In genomic region chr10:114847517-114847916, GRCh38 we compare ENCODE assay signal across 6 cellular contexts. TPM values are rescaled to one million over a fixed set of nuclear protein-coding genes. Genes with fewer than 3 reads are reported as not detected.
DNase-seq lines count a peak whose midpoint lies in the region; ATAC-seq, FAIRE-seq and TF ChIP-seq lines count a peak whose summit lies in the region.
"Not testable (repeated sequence)": the region's sequence is repeated elsewhere in the genome, so short reads cannot be mapped to it uniquely, and the experiment has no call there.

No MANE protein-coding gene starts in this region.

- H3K4me1 Mint-ChIP-seq in astrocyte (ENCODE audit: low read depth, unreplicated experiment); chondrocyte (ENCODE audit: low read depth); osteocyte (ENCODE audit: unreplicated experiment): not testable (repeated sequence)

- BruUV-seq in Panc1 (replicated peaks; lab: Mats Ljungman, UMichigan): not testable (repeated sequence)

- DNase-seq in Panc1 (ENCODE audit: low read depth, low spot score); astrocyte (ENCODE audit: low read depth); chondrocyte (ENCODE audit: low spot score); left lobe of liver (ENCODE audit: low spot score); mesenchymal stem cell; osteocyte (ENCODE audit: extremely low spot score, unreplicated experiment): not testable (repeated sequence)

- H3K4me3 Mint-ChIP-seq in astrocyte (ENCODE audit: unreplicated experiment); chondrocyte (ENCODE audit: unreplicated experiment); osteocyte (ENCODE audit: unreplicated experiment): not testable (repeated sequence)

- not testable (repeated sequence) for H4K91ac ChIP-seq in mesenchymal stem cell (ENCODE audit: low read length)

- not testable (repeated sequence) for H4K20me1 ChIP-seq in astrocyte (ENCODE audit: insufficient read depth, low read length)

- not testable (repeated sequence) for H2BK12ac ChIP-seq in mesenchymal stem cell (ENCODE audit: low read length in 2 of 2)

- H2AK5ac ChIP-seq in mesenchymal stem cell (ENCODE audit: low read length, severe bottlenecking): not testable (repeated sequence)

- FAIRE-seq in astrocyte (lab: Jason Lieb, UNC): not testable (repeated sequence)

- not testable (repeated sequence) for H3K9me3 Mint-ChIP-seq in astrocyte (ENCODE audit: unreplicated experiment); chondrocyte (ENCODE audit: low read depth); osteocyte (ENCODE audit: unreplicated experiment)

- not testable (repeated sequence) for H3K4me1 ChIP-seq in Panc1 (ENCODE audit: control insufficient read depth, insufficient read depth, low read length); astrocyte (ENCODE audit: insufficient read depth, low read length); mesenchymal stem cell (ENCODE audit: control insufficient read depth, insufficient read depth, low read depth, low read length)

- not testable (repeated sequence) for H2AFZ ChIP-seq in astrocyte (ENCODE audit: low read depth, low read length); mesenchymal stem cell (ENCODE audit: low read depth, low read length)

- H3K36me3 Mint-ChIP-seq in astrocyte (ENCODE audit: low read depth, unreplicated experiment): peaks cover 32% of the 10 kb centered on the region
- H3K36me3 Mint-ChIP-seq in chondrocyte (ENCODE audit: low read depth): peaks cover 51% of the 10 kb centered on the region
- H3K36me3 Mint-ChIP-seq in osteocyte (ENCODE audit: unreplicated experiment): peaks cover 76% of the 10 kb centered on the region

- in situ Hi-C loops in Panc1 (cut with HindIII; ENCODE audit: low pct_unique_long_range_greater_than_20kb, low sequenced_read_pairs): not testable (repeated sequence)

- H3K27me3 Mint-ChIP-seq in astrocyte (ENCODE audit: low read depth, unreplicated experiment); chondrocyte (ENCODE audit: low read depth); osteocyte (ENCODE audit: unreplicated experiment): not testable (repeated sequence)

- H3K4ac ChIP-seq in mesenchymal stem cell (ENCODE audit: low read depth in 1 of 2, low read length in 2 of 2): not testable (repeated sequence)

- over 99% methylated on average over 8 of the region's 10 CpGs for WGBS in mesenchymal stem cell

- not testable (repeated sequence) for H2BK5ac ChIP-seq in mesenchymal stem cell (ENCODE audit: low read depth, low read length, poor library complexity, severe bottlenecking)

- ATAC-seq in Panc1: 0 out of 2 replicates have a peak, but pooled peaks have one; percentile 30
- peak; percentile 76 for ATAC-seq in left lobe of liver

- peaks cover 44% of the 10 kb centered on the region for H3K36me3 ChIP-seq in Panc1 (ENCODE audit: control insufficient read depth, insufficient read depth, low read length)
- peaks cover 75% of the 10 kb centered on the region for H3K36me3 ChIP-seq in astrocyte (ENCODE audit: insufficient read depth, low read length)
- H3K36me3 ChIP-seq in mesenchymal stem cell (ENCODE audit: control insufficient read depth in 1 of 2, insufficient read depth in 2 of 2, low read depth in 1 of 2, low read length in 2 of 2): peaks cover 33 to 96% of the 10 kb centered on the region in 2 experiments

- POLR2A ChIA-PET in Panc1 (lab: Charles Lee): not testable (repeated sequence)

- H3K79me2 ChIP-seq in astrocyte (ENCODE audit: insufficient read depth, low read length): not testable (repeated sequence)

- not testable (repeated sequence) for H3K4me3 ChIP-seq in Panc1 (ENCODE audit: low read depth in 2 of 2, low read length in 2 of 2); astrocyte (ENCODE audit: insufficient read depth, low read depth, low read length); mesenchymal stem cell (ENCODE audit: insufficient read depth in 1 of 2, low read depth in 1 of 2, low read length in 2 of 2)

- not testable (repeated sequence) for H3K27me3 ChIP-seq in Panc1 (ENCODE audit: control insufficient read depth, insufficient read depth, low read length); astrocyte (ENCODE audit: insufficient read depth, low read length); mesenchymal stem cell (ENCODE audit: control insufficient read depth in 1 of 2, insufficient read depth in 1 of 2, low read length in 2 of 2)

- H3K18ac ChIP-seq in mesenchymal stem cell (ENCODE audit: low read depth in 1 of 2, low read length in 2 of 2): not testable (repeated sequence)

- TF ChIP-seq CTCF in Panc1 (IDR thresholded peaks at IDR 0.05); astrocyte (IDR thresholded peaks at IDR 0.05; ENCODE audit: insufficient read depth, low read depth, low read length); chondrocyte (IDR thresholded peaks at IDR 0.05); osteocyte (IDR thresholded peaks at IDR 0.05): not testable (repeated sequence)

- H3K27ac ChIP-seq in Panc1 (ENCODE audit: low read length); astrocyte (ENCODE audit: low read depth, low read length): not testable (repeated sequence)
- H3K27ac ChIP-seq in mesenchymal stem cell (ENCODE audit: low read length, poor library complexity, severe bottlenecking): peak overlapping the region; percentile 26

- H3K9ac ChIP-seq in astrocyte (ENCODE audit: low read length); mesenchymal stem cell (ENCODE audit: low read length): not testable (repeated sequence)

- not testable (repeated sequence) for H2BK15ac ChIP-seq in mesenchymal stem cell (ENCODE audit: low read depth, poor library complexity, severe bottlenecking)

- H3K27ac Mint-ChIP-seq in astrocyte (ENCODE audit: unreplicated experiment): peak overlapping the region; percentile 69
- peak overlapping the region; percentile 54 for H3K27ac Mint-ChIP-seq in chondrocyte (ENCODE audit: unreplicated experiment)
- peak overlapping the region; percentile 27 for H3K27ac Mint-ChIP-seq in osteocyte (ENCODE audit: unreplicated experiment)

- H3K14ac ChIP-seq in mesenchymal stem cell (ENCODE audit: low read length in 2 of 2): not testable (repeated sequence)

- H2BK120ac ChIP-seq in mesenchymal stem cell (ENCODE audit: low read depth, low read length): not testable (repeated sequence)

- H3K4me2 ChIP-seq in astrocyte (ENCODE audit: low read length); mesenchymal stem cell (ENCODE audit: low read length, poor library complexity, severe bottlenecking): not testable (repeated sequence)

- not testable (repeated sequence) for H3K23ac ChIP-seq in mesenchymal stem cell (ENCODE audit: low read length in 2 of 2)

- H4K8ac ChIP-seq in mesenchymal stem cell (ENCODE audit: low read length): not testable (repeated sequence)

- peaks cover 15% of the 10 kb centered on the region for H3K79me1 ChIP-seq in mesenchymal stem cell (replicated peaks; ENCODE audit: low read length, poor library complexity, severe bottlenecking)

- H3K9me3 ChIP-seq in Panc1 (ENCODE audit: control insufficient read depth, insufficient read depth, low read depth, low read length); astrocyte (ENCODE audit: insufficient read depth, low read depth, low read length); mesenchymal stem cell (ENCODE audit: control insufficient read depth, low read length): not testable (repeated sequence)

- CTCF ChIA-PET in Panc1 (lab: Charles Lee): not testable (repeated sequence)

- intact Hi-C loops in Panc1 (cut with micrococcal nuclease; ENCODE audit: unreplicated experiment): not testable (repeated sequence)

RNA-seq across cellular contexts. Expression of gene FHIP2A, which starts 25.9 kb away (rescaled TPM):
- total RNA-seq in Panc1 (2021; ENCODE audit: unreplicated experiment) (32.6 TPM), astrocyte (36.1 and 38.2 TPM in 2 replicates), chondrocyte (43.7 to 52.4 TPM (median 48.2 TPM) in 3 replicates), left lobe of liver (23.4 TPM), osteocyte (50.2 and 59.3 TPM in 2 replicates)
- polyA plus RNA-seq in Panc1 (2012; ENCODE audit: insufficient read length): 13.2 TPM
- polyA plus RNA-seq in mesenchymal stem cell (2013, experiment 1 of 2): 15.5 TPM
- polyA plus RNA-seq in mesenchymal stem cell (2013, experiment 2 of 2): 15.3 TPM
